In genomic region chr14:76954371-76954770, GRCh38 we compare ENCODE assay signal across 10 cellular contexts.
DNase-seq lines count a peak whose midpoint lies in the region; ATAC-seq, FAIRE-seq and TF ChIP-seq lines count a peak whose summit lies in the region.
"Had no signal": no experiment of that assay in that cellular context is flagged by ENCODE, and none has a peak within 500 bp of the region (broad histone marks: within the 10 kb centered on the region; RNA-seq: fewer than 3 reads in every experiment).

No MANE protein-coding gene starts in this region.

- H3K27me3 ChIP-seq in SK-N-SH (ENCODE audit: insufficient read depth) (no peaks in the 10 kb centered on the region), HepG2 (ENCODE audit: control insufficient read depth in 1 of 2, insufficient read depth in 2 of 2, low read length in 2 of 2) (no peaks in the 10 kb centered on the region)

- FAIRE-seq in HepG2 (lab: Jason Lieb, UNC): no peak

- TF ChIP-seq CTCF in SK-N-SH (IDR thresholded peaks at IDR 0.05): no peak
- no peak for TF ChIP-seq CTCF in HepG2 (CRISPR knock-in tag; IDR thresholded peaks at IDR 0.05)

- ATAC-seq in SK-N-SH treated with all-trans-retinoic acid at 6 μM for 48 hours: no peak
- ATAC-seq in HepG2: no peak
- ATAC-seq in stimulated activated naive B cell treated with anti-CD40 and anti-IgM and Interleukin-4, amounts not matched to agents 10 μg/mL and 1 μg/mL and 100 μg/mL, for 72 hours (replicated peaks): no peak
- ATAC-seq in HG02588 (IDR thresholded peaks at IDR 0.05; ENCODE audit: unreplicated experiment): no peak

- H3K9me2 ChIP-seq in SK-N-SH: no peaks in the 10 kb centered on the region

- in situ Hi-C loops in HepG2 (cut with HindIII; ENCODE audit: extremely low pct_ligation_motif_present, low pct_unique_long_range_greater_than_20kb): no loop called here

- H3K27me3 Mint-ChIP-seq in activated naive CD8-positive, alpha-beta T cell treated with anti-CD3 and anti-CD28 coated beads for 36 hours: no peaks in the 10 kb centered on the region
- H3K27me3 Mint-ChIP-seq in stimulated activated naive B cell treated with anti-CD40 and anti-IgM and Interleukin-4, amounts not matched to agents 10 μg/mL and 1 μg/mL and 100 μg/mL, for 72 hours: no peaks in the 10 kb centered on the region

- no peaks in the 10 kb centered on the region for H3K9me3 Mint-ChIP-seq in activated naive CD8-positive, alpha-beta T cell treated with anti-CD3 and anti-CD28 coated beads for 36 hours
- no peaks in the 10 kb centered on the region for H3K9me3 Mint-ChIP-seq in stimulated activated naive B cell treated with anti-CD40 and anti-IgM and Interleukin-4, amounts not matched to agents 10 μg/mL and 1 μg/mL and 100 μg/mL, for 72 hours

- H3K27ac ChIP-seq in SK-N-SH (ENCODE audit: low read depth in 2 of 2, low read length in 1 of 2) (peak overlapping the region; percentile 98 to 99), HepG2 (ENCODE audit: extremely low read length, insufficient read depth, low read length) (no peak overlapping the region)

- no peak for TF ChIP-seq EP300 in SK-N-SH (IDR thresholded peaks at IDR 0.05; ENCODE audit: borderline replicate concordance in 1 of 2, low read depth in 1 of 2, low read length in 1 of 2)
- TF ChIP-seq EP300 in HepG2 (IDR thresholded peaks at IDR 0.05; ENCODE audit: low read depth in 2 of 2, low read length in 2 of 2): no peak
- TF ChIP-seq EP300 in HepG2 (CRISPR knock-in tag; IDR thresholded peaks at IDR 0.05; ENCODE audit: borderline replicate concordance): no peak

- no peak for TF ChIP-seq RAD21 in SK-N-SH (IDR thresholded peaks at IDR 0.05; ENCODE audit: low read length)
- no peak for TF ChIP-seq RAD21 in HepG2 (CRISPR knock-in tag; IDR thresholded peaks at IDR 0.05)

- H3F3A ChIP-seq in SK-N-SH (replicated peaks; ENCODE audit: insufficient read depth): peaks cover 71% of the 10 kb centered on the region

- peaks cover 44% of the 10 kb centered on the region for H3K4me1 Mint-ChIP-seq in activated naive CD8-positive, alpha-beta T cell treated with anti-CD3 and anti-CD28 coated beads for 36 hours
- H3K4me1 Mint-ChIP-seq in stimulated activated naive B cell treated with anti-CD40 and anti-IgM and Interleukin-4, amounts not matched to agents 10 μg/mL and 1 μg/mL and 100 μg/mL, for 72 hours: peaks cover 48 to 73% of the 10 kb centered on the region in 2 donors

- H3K4me2 ChIP-seq in SK-N-SH (peak overlapping the region; percentile 86; the same call in 1 of the 2 replicates), HepG2 (ENCODE audit: low read depth, low read length) (peak overlapping the region; percentile 86; the same call in 1 of the 2 replicates)

- CTCF ChIA-PET in SK-N-SH (lab: Yijun Ruan, JAX): interaction anchor here (0.9 to 6.1 kb wide), 9 partner anchors 14 to 116 kb away, joined by 3 to 45 read pairs (median 7); no protein-coding TSS in a partner anchor
- CTCF ChIA-PET in HepG2 (lab: Yijun Ruan, JAX; ENCODE audit: low intra/inter-chr PET ratio, low total read pairs): no interaction called here

- no peaks in the 10 kb centered on the region for H3K36me3 Mint-ChIP-seq in activated naive CD8-positive, alpha-beta T cell treated with anti-CD3 and anti-CD28 coated beads for 36 hours
- H3K36me3 Mint-ChIP-seq in stimulated activated naive B cell treated with anti-CD40 and anti-IgM and Interleukin-4, amounts not matched to agents 10 μg/mL and 1 μg/mL and 100 μg/mL, for 72 hours: no peaks in the 10 kb centered on the region

- POLR2A ChIA-PET in SK-N-SH (lab: Yijun Ruan, JAX) (interaction anchor here (0.8 to 5.1 kb wide), 3 partner anchors 18 to 74 kb away, joined by 3 to 36 read pairs (median 4); no protein-coding TSS in a partner anchor), HepG2 (lab: Yijun Ruan, JAX) (interaction anchor here (2.1 to 2.9 kb wide), 4 partner anchors 8 to 77 kb away, joined by 5 to 31 read pairs (median 12); partner anchors contain the start of gene IRF2BPL)

- peak overlapping the region; percentile 90; the same call in 1 of the 2 replicates for H3K9ac ChIP-seq in SK-N-SH
- H3K9ac ChIP-seq in HepG2 (ENCODE audit: insufficient read depth, low read depth, low read length): no peak overlapping the region

- H3K9me3 ChIP-seq in SK-N-SH (no peaks in the 10 kb centered on the region), HepG2 (ENCODE audit: low read length) (no peaks in the 10 kb centered on the region)

- H3K27ac Mint-ChIP-seq in activated naive CD8-positive, alpha-beta T cell treated with anti-CD3 and anti-CD28 coated beads for 36 hours: peak overlapping the region; percentile 69
- H3K27ac Mint-ChIP-seq in stimulated activated naive B cell treated with anti-CD40 and anti-IgM and Interleukin-4, amounts not matched to agents 10 μg/mL and 1 μg/mL and 100 μg/mL, for 72 hours: peak overlapping the region; percentile 67

- H3K4me3 Mint-ChIP-seq in activated naive CD8-positive, alpha-beta T cell treated with anti-CD3 and anti-CD28 coated beads for 36 hours: no peak overlapping the region
- H3K4me3 Mint-ChIP-seq in stimulated activated naive B cell treated with anti-CD40 and anti-IgM and Interleukin-4, amounts not matched to agents 10 μg/mL and 1 μg/mL and 100 μg/mL, for 72 hours: no peak overlapping the region

- intact Hi-C loops in HepG2 (cut with micrococcal nuclease; ENCODE audit: unreplicated experiment): no loop called here

- BruUV-seq in HepG2 (replicated peaks; lab: Mats Ljungman, UMichigan): no TSS peak

- H3K36me3 ChIP-seq in SK-N-SH (replicated peaks in 1 of 2; ENCODE audit: control insufficient read depth in 1 of 2, insufficient read depth in 2 of 2, low read length in 1 of 2) (no peaks in the 10 kb centered on the region), HepG2 (replicated peaks in 1 of 2; ENCODE audit: control insufficient read depth in 1 of 2, insufficient read depth in 2 of 2, low read length in 2 of 2) (no peaks in the 10 kb centered on the region)
- H3K36me3 ChIP-seq: WERI-Rb-1 had no signal

- WGBS in SK-N-SH (ENCODE audit: low lambda C conversion rate): 43% methylated on average over 3 of the region's 3 CpGs
- 98% methylated on average over 3 of the region's 3 CpGs for WGBS in HepG2 (ENCODE audit: low lambda C conversion rate)

- H3K79me2 ChIP-seq in SK-N-SH (ENCODE audit: insufficient read depth): peaks cover 14% of the 10 kb centered on the region
- H3K79me2 ChIP-seq in HepG2 (ENCODE audit: insufficient read depth, low read length): no peaks in the 10 kb centered on the region

- no peak for TF ChIP-seq POLR2A in HepG2 (IDR thresholded peaks at IDR 0.05; ENCODE audit: insufficient read depth in 1 of 2, low read depth in 2 of 2, low read length in 2 of 2)

- H3K4me3 ChIP-seq in SK-N-SH (ENCODE audit: low read depth in 2 of 2, low read length in 1 of 2): no peak overlapping the region
- H3K4me3 ChIP-seq in HepG2 (replicated peaks in 1 of 3; ENCODE audit: insufficient read depth in 1 of 3, low read depth in 2 of 3, low read length in 3 of 3): no peak overlapping the region

- peaks cover 73 to 76% of the 10 kb centered on the region in 2 experiments for H3K4me1 ChIP-seq in SK-N-SH (ENCODE audit: control insufficient read depth in 1 of 2, insufficient read depth in 2 of 2, low read depth in 1 of 2, low read length in 1 of 2)
- peaks cover 89% of the 10 kb centered on the region for H3K4me1 ChIP-seq in HepG2 (ENCODE audit: insufficient read depth, low read length)

- H4K20me1 ChIP-seq in SK-N-SH (ENCODE audit: insufficient read depth): no peaks in the 10 kb centered on the region
- no peaks in the 10 kb centered on the region for H4K20me1 ChIP-seq in HepG2 (ENCODE audit: insufficient read depth, low read length)

- no peak overlapping the region for H2AFZ ChIP-seq in SK-N-SH (ENCODE audit: low read depth)
- no peak overlapping the region for H2AFZ ChIP-seq in HepG2 (ENCODE audit: low read length)

- DNase-seq in SK-N-SH (no peak), HepG2 (ENCODE audit: low spot score) (no peak), Kasumi-1 (lab: John Stamatoyannopoulos, UW) (no peak), occipital lobe (lab: John Stamatoyannopoulos, UW) (no peak)
- no peak for DNase-seq in activated naive CD8-positive, alpha-beta T cell treated with anti-CD3 and anti-CD28 coated beads for 36 hours
- no peak for DNase-seq in stimulated activated naive B cell treated with anti-CD40 and anti-IgM and Interleukin-4, amounts not matched to agents 10 μg/mL and 1 μg/mL and 100 μg/mL, for 72 hours
- DNase-seq: NCI-H526, WERI-Rb-1 had no signal

TF ChIP-seq in SK-N-SH, 30 proteins besides CTCF, POLR2A, EP300 and RAD21 (continues in another document):
- TF ChIP-seq TEAD4 (IDR thresholded peaks at IDR 0.05; ENCODE audit: borderline replicate concordance, insufficient read depth): no peak
- no peak for TF ChIP-seq ELF1 (IDR thresholded peaks at IDR 0.05)
- no peak for TF ChIP-seq RCOR1 (IDR thresholded peaks at IDR 0.05; ENCODE audit: low read length)
- no peak for TF ChIP-seq NFIC (IDR thresholded peaks at IDR 0.05; ENCODE audit: borderline replicate concordance)

TF ChIP-seq in SK-N-SH treated with all-trans-retinoic acid at 6 μM for 48 hours, 23 proteins besides CTCF, POLR2A, EP300 and RAD21 (continues in another document):
- TF ChIP-seq CREB5 (CRISPR knock-in tag; IDR thresholded peaks at IDR 0.05; ENCODE audit: low read depth) (no peak), ZNF70 (CRISPR knock-in tag; IDR thresholded peaks at IDR 0.05) (no peak), ZFP3 (CRISPR knock-in tag; IDR thresholded peaks at IDR 0.05) (no peak)

TF ChIP-seq in HepG2, 621 proteins besides CTCF, POLR2A, EP300 and RAD21:
- TF ChIP-seq ZNF121 (CRISPR knock-in tag; IDR thresholded peaks at IDR 0.05) (peak; percentile 54), ZFYVE20 (CRISPR knock-in tag; IDR thresholded peaks at IDR 0.05; ENCODE audit: borderline replicate concordance, low read depth) (no peak)
